9 cellular contexts compared by ENCODE assay signal in the genomic region with DNA sequence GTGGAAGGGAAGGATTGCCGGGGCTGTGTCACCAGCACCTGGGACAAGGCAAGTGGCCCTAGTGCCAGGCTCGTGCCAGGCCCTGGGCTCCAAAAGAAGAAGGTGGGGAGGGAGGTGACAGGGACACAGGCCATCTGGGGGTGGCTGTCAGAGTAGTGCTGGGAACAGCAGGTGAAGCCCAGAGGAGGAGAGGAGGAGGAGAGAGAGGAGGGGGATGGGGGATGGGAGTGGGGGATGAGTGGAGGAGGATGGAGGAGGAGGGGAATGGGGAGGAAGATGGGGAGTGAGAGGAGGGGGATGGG. TPM values are rescaled to one million over a fixed set of nuclear protein-coding genes. Genes with fewer than 3 reads are reported as not detected.
A peak's percentile ranks its signal among the peaks of the same experiment; 100 is the strongest.
DNase-seq lines count a peak whose midpoint lies in the region; ATAC-seq and TF ChIP-seq lines count a peak whose summit lies in the region.
"Had no signal": no experiment of that assay in that cellular context is flagged by ENCODE, and none has a peak within 500 bp of the region (broad histone marks: within the 10 kb centered on the region; RNA-seq: fewer than 3 reads in every experiment).

No MANE protein-coding gene starts in this region.

- H3K27me3 ChIP-seq in gastroesophageal sphincter (no peaks in the 10 kb centered on the region), skeletal muscle tissue (ENCODE audit: control insufficient read depth in 3 of 3, insufficient read depth in 3 of 3, low read length in 3 of 3) (no peaks in the 10 kb centered on the region)

- peak overlapping the region; percentile 91 to 99 (median 98) for H3K27ac ChIP-seq in gastroesophageal sphincter
- peak overlapping the region; percentile 99 for H3K27ac ChIP-seq in skeletal muscle tissue (ENCODE audit: low read depth, low read length)
- H3K27ac ChIP-seq: C4-2B had no signal

- H3K9me3 ChIP-seq in T-helper 17 cell (ENCODE audit: control insufficient read depth, low read length, poor library complexity, severe bottlenecking): no peaks in the 10 kb centered on the region
- H3K9me3 ChIP-seq in gastroesophageal sphincter: no peaks in the 10 kb centered on the region
- H3K9me3 ChIP-seq in skeletal muscle tissue (ENCODE audit: control insufficient read depth in 3 of 3, low read length in 3 of 3): no peaks in the 10 kb centered on the region

- peak; percentile 6 for DNase-seq in NCI-H1694 (lab: John Stamatoyannopoulos, UW)
- DNase-seq in NCI-H1694 treated with DMSO at 0.1 percent for 48 hours (lab: John Stamatoyannopoulos, UW): no peak
- DNase-seq in T-helper 17 cell: no peak
- DNase-seq in dedifferentiated amniotic fluid mesenchymal stem cell (ENCODE audit: extremely low spot score): no peak

- WGBS in gastroesophageal sphincter (ENCODE audit: low coverage in 1 of 2), 2 donors: no CpG with 5 or more reads among the region's 2 CpGs

- TF ChIP-seq EP300 in gastroesophageal sphincter (IDR thresholded peaks at IDR 0.05): no peak

- H3K4me3 Mint-ChIP-seq in T-helper 17 cell: peak overlapping the region; percentile 97

- H3K36me3 Mint-ChIP-seq in T-helper 17 cell (ENCODE audit: low read depth): peaks cover 4% of the 10 kb centered on the region

- no peak for TF ChIP-seq CTCF in gastroesophageal sphincter (IDR thresholded peaks at IDR 0.05)

- H3K4me3 ChIP-seq in gastroesophageal sphincter (peak overlapping the region in 1 of 2 donors; percentile 52), skeletal muscle tissue (ENCODE audit: low read length in 3 of 3) (peak overlapping the region; percentile 56 to 73 (median 60))

- H3K27me3 Mint-ChIP-seq in T-helper 17 cell: no peaks in the 10 kb centered on the region

- TF ChIP-seq POLR2A in gastroesophageal sphincter (IDR thresholded peaks at IDR 0.05): no peak

- peak overlapping the region; percentile 85 to 92 (median 90) for H3K9ac ChIP-seq in skeletal muscle tissue (ENCODE audit: low read depth in 1 of 3, low read length in 3 of 3)

- H3K4me1 ChIP-seq in gastroesophageal sphincter: peaks cover 0 to 89% (median 67%) of the 10 kb centered on the region in 3 donors
- peaks cover 42 to 77% (median 77%) of the 10 kb centered on the region in 3 donors for H3K4me1 ChIP-seq in skeletal muscle tissue (ENCODE audit: control insufficient read depth in 3 of 3, insufficient read depth in 3 of 3, low read length in 3 of 3)

- ATAC-seq in T-helper 17 cell: peak; percentile 2
- no peak for ATAC-seq in gastroesophageal sphincter
- no peak for ATAC-seq in GM19351 (IDR thresholded peaks at IDR 0.05; ENCODE audit: unreplicated experiment)
- no peak for ATAC-seq in GM18907 (IDR thresholded peaks at IDR 0.05; ENCODE audit: unreplicated experiment)

- peaks cover 35% of the 10 kb centered on the region for H3K4me1 Mint-ChIP-seq in T-helper 17 cell

- H3K36me3 ChIP-seq in gastroesophageal sphincter: peaks cover 0 to 20% of the 10 kb centered on the region in 2 donors
- no peaks in the 10 kb centered on the region for H3K36me3 ChIP-seq in skeletal muscle tissue (ENCODE audit: control insufficient read depth in 3 of 3, insufficient read depth in 3 of 3, low read length in 3 of 3)

- H3K27ac Mint-ChIP-seq in T-helper 17 cell: peak overlapping the region; percentile 99

RNA-seq across cellular contexts. Expression of a gene that starts 18.7 kb away (rescaled TPM):
- total RNA-seq in T-helper 17 cell (10 to 100 TPM; 43.3 to 46.6 TPM), gastroesophageal sphincter (100 to 1,000 TPM in 1 of 4 donors, 10 to 100 TPM in 3; 81.2 to 116 (median 94.5) TPM), skeletal muscle tissue (119 TPM)

RNA-seq across cellular contexts. Expression of a gene that starts 22.7 kb away (rescaled TPM):
- total RNA-seq in T-helper 17 cell (1,000 to 10,000 TPM; 1,212 to 1,401 TPM), gastroesophageal sphincter (100 to 1,000 TPM; 241 to 573 (median 297) TPM), skeletal muscle tissue (111 TPM)

RNA-seq across cellular contexts. Expression of a gene that starts 29.9 kb away (rescaled TPM):
- total RNA-seq in T-helper 17 cell (10 to 100 TPM; 16.5 to 21.9 TPM), gastroesophageal sphincter (1 to 10 TPM in 2 of 4 donors, under 1 TPM in 2; 0.27 to 4.4 (median 1.3) TPM), skeletal muscle tissue (0.52 TPM)

RNA-seq across cellular contexts. Expression of a gene that starts 36.3 kb away (rescaled TPM):
- 10 to 100 TPM; 22.0 to 28.3 TPM for total RNA-seq in T-helper 17 cell
- 10 to 100 TPM; 15.0 to 38.2 (median 23.1) TPM for total RNA-seq in gastroesophageal sphincter
- 10.4 TPM for total RNA-seq in skeletal muscle tissue
